In the genomic region with DNA sequence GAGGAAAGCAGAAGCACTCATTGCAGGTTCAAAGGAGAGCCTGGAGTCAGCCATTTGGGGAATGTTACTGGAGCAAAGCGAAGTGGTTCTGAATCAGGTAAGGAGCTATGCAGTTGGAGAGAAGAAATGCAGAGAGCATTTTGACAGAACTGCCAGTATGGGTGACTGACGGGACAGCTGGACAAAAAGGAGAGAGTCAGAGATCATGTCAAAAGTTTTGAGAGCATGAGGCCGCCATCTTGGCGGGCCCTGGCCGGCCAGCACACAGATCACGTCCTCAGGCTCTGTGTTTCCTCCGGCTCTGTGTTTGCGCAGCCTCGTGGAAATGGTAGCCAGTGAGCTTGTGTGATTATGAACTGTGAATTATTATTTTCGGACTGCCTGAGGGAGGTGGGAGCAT, we compare ENCODE assay signal across 23 cellular contexts.
"Had no signal": no experiment of that assay in that cellular context is flagged by ENCODE, and none has a peak within 500 bp of the region (broad histone marks: within the 10 kb centered on the region; RNA-seq: fewer than 3 reads in every experiment).

No MANE protein-coding gene starts in this region.

- ATAC-seq: effector memory CD8-positive, alpha-beta T cell; left lung; lower lobe of right lung; mucosa of descending colon had no signal

- H3K4me3 ChIP-seq: colonic mucosa, esophagus squamous epithelium, gastrocnemius medialis, heart right ventricle, left lung, lower lobe of right lung, mucosa of descending colon had no signal

- H3K36me3 Mint-ChIP-seq: mesothelial cell of epicardium had no signal

- H3K27me3 Mint-ChIP-seq: dendritic cell treated with granulocyte-macrophage colony-stimulating factor and Interleukin-4, amounts not matched to agents 40 ng/mL and 50 ng/mL, for 4 days; naive B cell had no signal

- H3K9me3 Mint-ChIP-seq: endodermal cell had no signal

- H3K4me1 ChIP-seq: colonic mucosa, left lung, lower lobe of right lung had no signal

- H3K27me3 ChIP-seq: colonic mucosa, esophagus squamous epithelium, gastrocnemius medialis, heart right ventricle, left lung had no signal

- DNase-seq: colonic mucosa; cortex of kidney; effector CD8-positive, alpha-beta T cell; effector memory CD8-positive, alpha-beta T cell; endodermal cell; erythroblast; esophagus squamous epithelium; foreskin melanocyte; glutamatergic neuron; head of caudate nucleus; hippocampal formation; left cardiac atrium; left lung; left ventricle myocardium superior; lower lobe of right lung; mesenchymal stem cell; mucosa of descending colon; naive B cell had no signal

- H3K4me3 Mint-ChIP-seq: dendritic cell treated with granulocyte-macrophage colony-stimulating factor and Interleukin-4, amounts not matched to agents 40 ng/mL and 50 ng/mL, for 4 days; effector memory CD8-positive, alpha-beta T cell; endodermal cell; mesothelial cell of epicardium; naive B cell had no signal

- H3K9me3 ChIP-seq: colonic mucosa, esophagus squamous epithelium, gastrocnemius medialis, heart right ventricle, lower lobe of right lung, mucosa of descending colon had no signal

- H3K27ac ChIP-seq: colonic mucosa, epithelial cell of prostate, esophagus squamous epithelium, left lung, lower lobe of right lung had no signal

- H3K36me3 ChIP-seq: colonic mucosa, esophagus squamous epithelium, gastrocnemius medialis, heart right ventricle, left lung, lower lobe of right lung had no signal

- H3K4me1 Mint-ChIP-seq: endodermal cell, mesothelial cell of epicardium had no signal
